ENCODE assay signal across 11 cellular contexts in genomic region chr3:110069641-110070538, GRCh38.
DNase-seq lines count a peak whose midpoint lies in the region; ATAC-seq and TF ChIP-seq lines count a peak whose summit lies in the region.
"Had no signal": no experiment of that assay in that cellular context is flagged by ENCODE, and none has a peak within 500 bp of the region (broad histone marks: within the 10 kb centered on the region; RNA-seq: fewer than 3 reads in every experiment).

No MANE protein-coding gene starts in this region.

- no peaks in the 10 kb centered on the region for H3K36me3 Mint-ChIP-seq in activated CD8-positive, alpha-beta T cell treated with anti-CD3 and anti-CD28 coated beads for 36 hours (ENCODE audit: low read depth)
- H3K36me3 Mint-ChIP-seq in activated CD8-positive, alpha-beta T cell treated with anti-CD3 and anti-CD28 coated beads, Interleukin-2, amount 10 ng/mL, durations not matched to agents 7 days and 5 days (ENCODE audit: low read depth): no peaks in the 10 kb centered on the region
- H3K36me3 Mint-ChIP-seq in stimulated activated effector memory CD8-positive, alpha-beta T cell treated with anti-CD3 and anti-CD28 coated beads, Interleukin-12 subunit alpha, Interleukin-12 subunit beta, amount 100 ng/mL, for 72 hours: no peaks in the 10 kb centered on the region
- no peaks in the 10 kb centered on the region for H3K36me3 Mint-ChIP-seq in CD14-positive monocyte
- H3K36me3 Mint-ChIP-seq: activated naive CD8-positive, alpha-beta T cell treated with anti-CD3 and anti-CD28 coated beads, Interleukin-2, amount 10 ng/mL, durations not matched to agents 7 days and 5 days had no signal

- no peak for DNase-seq in activated CD8-positive, alpha-beta T cell treated with anti-CD3 and anti-CD28 coated beads for 36 hours
- DNase-seq in activated CD8-positive, alpha-beta T cell treated with anti-CD3 and anti-CD28 coated beads, Interleukin-2, amount 10 ng/mL, durations not matched to agents 7 days and 5 days: no peak
- DNase-seq in foreskin melanocyte (peak; percentile 15), nucleus accumbens (lab: John Stamatoyannopoulos, UW) (no peak), CD14-positive monocyte (ENCODE audit: low spot score) (no peak)
- no peak for DNase-seq in stimulated activated effector memory CD8-positive, alpha-beta T cell treated with anti-CD3 and anti-CD28 coated beads, Interleukin-12 subunit alpha, Interleukin-12 subunit beta, amount 100 ng/mL, for 72 hours (ENCODE audit: low spot score in 2 of 2)
- DNase-seq: activated CD4-positive, CD25-positive, alpha-beta regulatory T cell; activated naive CD8-positive, alpha-beta T cell treated with anti-CD3 and anti-CD28 coated beads, Interleukin-2, amount 10 ng/mL, durations not matched to agents 7 days and 5 days; NCI-H187 treated with DMSO at 0.1 percent for 48 hours had no signal

- ATAC-seq in activated CD8-positive, alpha-beta T cell treated with anti-CD3 and anti-CD28 coated beads for 36 hours: peak; percentile 86
- no peak for ATAC-seq in activated CD8-positive, alpha-beta T cell treated with anti-CD3 and anti-CD28 coated beads, Interleukin-2, amount 10 ng/mL, durations not matched to agents 7 days and 5 days
- peak; percentile 98 for ATAC-seq in SK-N-SH treated with all-trans-retinoic acid at 6 μM for 48 hours
- ATAC-seq in stimulated activated effector memory CD8-positive, alpha-beta T cell treated with anti-CD3 and anti-CD28 coated beads, Interleukin-12 subunit alpha, Interleukin-12 subunit beta, amount 100 ng/mL, for 72 hours: peak; percentile 95
- no peak for ATAC-seq in GM21529 (IDR thresholded peaks at IDR 0.05; ENCODE audit: unreplicated experiment)

- no peak overlapping the region for H3K4me3 Mint-ChIP-seq in activated CD8-positive, alpha-beta T cell treated with anti-CD3 and anti-CD28 coated beads for 36 hours
- no peak overlapping the region for H3K4me3 Mint-ChIP-seq in activated CD8-positive, alpha-beta T cell treated with anti-CD3 and anti-CD28 coated beads, Interleukin-2, amount 10 ng/mL, durations not matched to agents 7 days and 5 days
- no peak overlapping the region for H3K4me3 Mint-ChIP-seq in stimulated activated effector memory CD8-positive, alpha-beta T cell treated with anti-CD3 and anti-CD28 coated beads, Interleukin-12 subunit alpha, Interleukin-12 subunit beta, amount 100 ng/mL, for 72 hours
- H3K4me3 Mint-ChIP-seq in CD14-positive monocyte: no peak overlapping the region
- H3K4me3 Mint-ChIP-seq: activated naive CD8-positive, alpha-beta T cell treated with anti-CD3 and anti-CD28 coated beads, Interleukin-2, amount 10 ng/mL, durations not matched to agents 7 days and 5 days had no signal

- peak overlapping the region; percentile 40 for H3K27ac Mint-ChIP-seq in activated CD8-positive, alpha-beta T cell treated with anti-CD3 and anti-CD28 coated beads for 36 hours
- no peak overlapping the region for H3K27ac Mint-ChIP-seq in activated CD8-positive, alpha-beta T cell treated with anti-CD3 and anti-CD28 coated beads, Interleukin-2, amount 10 ng/mL, durations not matched to agents 7 days and 5 days
- H3K27ac Mint-ChIP-seq in stimulated activated effector memory CD8-positive, alpha-beta T cell treated with anti-CD3 and anti-CD28 coated beads, Interleukin-12 subunit alpha, Interleukin-12 subunit beta, amount 100 ng/mL, for 72 hours: no peak overlapping the region
- H3K27ac Mint-ChIP-seq in CD14-positive monocyte: no peak overlapping the region
- H3K27ac Mint-ChIP-seq: activated naive CD8-positive, alpha-beta T cell treated with anti-CD3 and anti-CD28 coated beads, Interleukin-2, amount 10 ng/mL, durations not matched to agents 7 days and 5 days had no signal

- no peak for TF ChIP-seq CTCF in activated CD8-positive, alpha-beta T cell treated with anti-CD3 and anti-CD28 coated beads for 36 hours (IDR thresholded peaks at IDR 0.05)
- no peak for TF ChIP-seq CTCF in CD14-positive monocyte (IDR thresholded peaks at IDR 0.05)

- no peaks in the 10 kb centered on the region for H3K27me3 Mint-ChIP-seq in activated CD8-positive, alpha-beta T cell treated with anti-CD3 and anti-CD28 coated beads for 36 hours
- H3K27me3 Mint-ChIP-seq in activated CD8-positive, alpha-beta T cell treated with anti-CD3 and anti-CD28 coated beads, Interleukin-2, amount 10 ng/mL, durations not matched to agents 7 days and 5 days (ENCODE audit: low read depth): no peaks in the 10 kb centered on the region
- H3K27me3 Mint-ChIP-seq in CD14-positive monocyte (ENCODE audit: low read depth in 3 of 3): peaks cover 0 to 2% (median 0%) of the 10 kb centered on the region in 3 donors
- H3K27me3 Mint-ChIP-seq: activated naive CD8-positive, alpha-beta T cell treated with anti-CD3 and anti-CD28 coated beads, Interleukin-2, amount 10 ng/mL, durations not matched to agents 7 days and 5 days had no signal

- H3K9me3 Mint-ChIP-seq in activated CD8-positive, alpha-beta T cell treated with anti-CD3 and anti-CD28 coated beads for 36 hours: peaks cover 4% of the 10 kb centered on the region
- peaks cover 4% of the 10 kb centered on the region for H3K9me3 Mint-ChIP-seq in activated CD8-positive, alpha-beta T cell treated with anti-CD3 and anti-CD28 coated beads, Interleukin-2, amount 10 ng/mL, durations not matched to agents 7 days and 5 days (ENCODE audit: insufficient read depth)
- H3K9me3 Mint-ChIP-seq in stimulated activated effector memory CD8-positive, alpha-beta T cell treated with anti-CD3 and anti-CD28 coated beads, Interleukin-12 subunit alpha, Interleukin-12 subunit beta, amount 100 ng/mL, for 72 hours: peaks cover 5% of the 10 kb centered on the region
- peaks cover 0 to 13% (median 4%) of the 10 kb centered on the region in 7 donors for H3K9me3 Mint-ChIP-seq in CD14-positive monocyte

- intact Hi-C loops in activated CD8-positive, alpha-beta T cell treated with anti-CD3 and anti-CD28 coated beads for 36 hours (cut with micrococcal nuclease): no loop called here
- intact Hi-C loops in CD14-positive monocyte (cut with micrococcal nuclease): no loop called here

- POLR2A ChIA-PET in activated CD8-positive, alpha-beta T cell treated with anti-CD3 and anti-CD28 coated beads for 36 hours (lab: Charles Lee): no interaction called here
- POLR2A ChIA-PET in activated CD8-positive, alpha-beta T cell treated with anti-CD3 and anti-CD28 coated beads, Interleukin-2, amount 10 ng/mL, durations not matched to agents 7 days and 5 days (lab: Charles Lee): no interaction called here

- peaks cover 15% of the 10 kb centered on the region for H3K4me1 Mint-ChIP-seq in activated CD8-positive, alpha-beta T cell treated with anti-CD3 and anti-CD28 coated beads for 36 hours (ENCODE audit: low read depth)
- H3K4me1 Mint-ChIP-seq in activated CD8-positive, alpha-beta T cell treated with anti-CD3 and anti-CD28 coated beads, Interleukin-2, amount 10 ng/mL, durations not matched to agents 7 days and 5 days (ENCODE audit: low read depth): no peaks in the 10 kb centered on the region
- H3K4me1 Mint-ChIP-seq in stimulated activated effector memory CD8-positive, alpha-beta T cell treated with anti-CD3 and anti-CD28 coated beads, Interleukin-12 subunit alpha, Interleukin-12 subunit beta, amount 100 ng/mL, for 72 hours: no peaks in the 10 kb centered on the region
- no peaks in the 10 kb centered on the region for H3K4me1 Mint-ChIP-seq in CD14-positive monocyte
- H3K4me1 Mint-ChIP-seq: activated naive CD8-positive, alpha-beta T cell treated with anti-CD3 and anti-CD28 coated beads, Interleukin-2, amount 10 ng/mL, durations not matched to agents 7 days and 5 days had no signal

- CTCF ChIA-PET in activated CD8-positive, alpha-beta T cell treated with anti-CD3 and anti-CD28 coated beads for 36 hours (lab: Charles Lee): no interaction called here
- CTCF ChIA-PET in activated CD8-positive, alpha-beta T cell treated with anti-CD3 and anti-CD28 coated beads, Interleukin-2, amount 10 ng/mL, durations not matched to agents 7 days and 5 days (lab: Charles Lee): no interaction called here

TF ChIP-seq in SK-N-SH treated with all-trans-retinoic acid at 6 μM for 48 hours, 23 proteins besides CTCF, POLR2A, EP300 and RAD21 (continues in another document):
- TF ChIP-seq POU6F1 (CRISPR knock-in tag; IDR thresholded peaks at IDR 0.05; ENCODE audit: borderline replicate concordance, low read depth): no peak
- TF ChIP-seq CSRNP3 (CRISPR knock-in tag; IDR thresholded peaks at IDR 0.05): no peak
- no peak for TF ChIP-seq ZNF8 (CRISPR knock-in tag; IDR thresholded peaks at IDR 0.05)

Comparison
In these comparisons a context has a peak if more than half of its experiments do, and no peak if none do; other contexts are left out.
1. ATAC-seq: peak in activated CD8-positive, alpha-beta T cell treated with anti-CD3 and anti-CD28 coated beads for 36 hours (single experiment), SK-N-SH treated with all-trans-retinoic acid at 6 μM for 48 hours (single experiment) and stimulated activated effector memory CD8-positive, alpha-beta T cell treated with anti-CD3 and anti-CD28 coated beads, Interleukin-12 subunit alpha, Interleukin-12 subunit beta, amount 100 ng/mL, for 72 hours (single experiment); none in activated CD8-positive, alpha-beta T cell treated with anti-CD3 and anti-CD28 coated beads, Interleukin-2, amount 10 ng/mL, durations not matched to agents 7 days and 5 days (single experiment) and GM21529 (single experiment).